In the genomic region with DNA sequence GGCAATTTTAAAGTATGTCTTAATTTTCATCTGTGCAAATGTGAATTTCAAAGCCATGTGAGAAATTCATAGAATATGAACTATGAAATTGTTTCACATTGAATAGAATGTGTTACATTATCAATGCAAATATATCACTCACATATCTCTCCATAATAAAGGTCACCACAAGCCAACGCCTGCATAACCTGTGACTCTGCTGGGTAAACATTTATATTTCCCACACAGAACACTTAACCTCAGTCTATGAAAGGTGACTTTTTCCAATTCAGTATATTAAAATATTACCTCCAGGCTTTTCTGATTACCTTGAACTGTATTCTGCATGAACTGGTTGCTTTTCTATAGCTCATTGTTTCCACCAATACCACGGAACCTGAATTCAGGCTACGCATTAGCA, we compare ENCODE assay signal across 11 cellular contexts.
"Had no signal": no experiment of that assay in that cellular context is flagged by ENCODE, and none has a peak within 500 bp of the region (broad histone marks: within the 10 kb centered on the region; RNA-seq: fewer than 3 reads in every experiment).

No MANE protein-coding gene starts in this region.

- FAIRE-seq: H1, H54 had no signal

- H3K4me2 ChIP-seq: GM23338 had no signal

- H3K9me3 ChIP-seq: HAP-1 had no signal

- DNase-seq: GM23248, GOT3, H7, H9, HCEC 1CT, HFFc6 had no signal

- ATAC-seq: GM23338, HCT116 had no signal

- H3K27ac ChIP-seq: GM23248 had no signal

- H3K4me3 ChIP-seq: GM23248, GM23338, HAP-1 had no signal

- H3K36me3 ChIP-seq: HAP-1 had no signal

- H3K9ac ChIP-seq: GM23248 had no signal

- H2AFZ ChIP-seq: GM23248, GM23338 had no signal
